ENCODE assay signal across 9 cellular contexts in genomic region chr14:64645220-64645891, GRCh38. TPM values are rescaled to one million over a fixed set of nuclear protein-coding genes. Genes with fewer than 3 reads are reported as not detected.
A peak's percentile ranks its signal among the peaks of the same experiment; 100 is the strongest.
DNase-seq lines count a peak whose midpoint lies in the region; ATAC-seq and TF ChIP-seq lines count a peak whose summit lies in the region.
"Had no signal": no experiment of that assay in that cellular context is flagged by ENCODE, and none has a peak within 500 bp of the region (broad histone marks: within the 10 kb centered on the region; RNA-seq: fewer than 3 reads in every experiment).

No MANE protein-coding gene starts in this region.

- in situ Hi-C loops in brain microvascular endothelial cell (cut with HindIII; ENCODE audit: low pct_ligation_motif_present, low sequenced_read_pairs): no loop called here
- in situ Hi-C loops in gastrocnemius medialis (cut with MboI; ENCODE audit: low sequenced_read_pairs in 4 of 4): loop anchor here in 2 of 4 donors (25.0 kb wide), 3 partner anchors 108 to 308 kb away; partner anchors contain the start of genes HSPA2 (in 1 of the 2) and PPP1R36 (in 1 of the 2)

- intact Hi-C loops in gastrocnemius medialis (cut with DNase I; ENCODE audit: low total_unique reads): no loop called here

- TF ChIP-seq CTCF in brain microvascular endothelial cell (IDR thresholded peaks at IDR 0.05; ENCODE audit: low read depth, low read length, missing control alignments): no peak
- no peak for TF ChIP-seq CTCF in gastrocnemius medialis (IDR thresholded peaks at IDR 0.05 in 4 of 5, conservative IDR thresholded peaks at IDR 0.05 in 1 of 5)

- H3K4me3 ChIP-seq in brain microvascular endothelial cell (ENCODE audit: low read depth, low read length) (no peak overlapping the region), iPS-18a (ENCODE audit: low read length) (peak overlapping the region; percentile 32), gastrocnemius medialis (peak overlapping the region in 1 of 4 donors; percentile 13)

- H3K36me3 ChIP-seq in brain microvascular endothelial cell (replicated peaks): no peaks in the 10 kb centered on the region
- H3K36me3 ChIP-seq in iPS-18a (ENCODE audit: control insufficient read depth, low read depth, low read length): no peaks in the 10 kb centered on the region
- H3K36me3 ChIP-seq in gastrocnemius medialis: no peaks in the 10 kb centered on the region

- ATAC-seq in gastrocnemius medialis (peak; percentile 30 to 37), HG03108 (IDR thresholded peaks at IDR 0.05; ENCODE audit: unreplicated experiment) (no peak)

- H3K9ac ChIP-seq in iPS-18a (ENCODE audit: low read length): peak overlapping the region; percentile 38

- peaks cover 4% of the 10 kb centered on the region for H3K9me3 ChIP-seq in iPS-18a (ENCODE audit: control insufficient read depth, low read depth, low read length)
- H3K9me3 ChIP-seq in gastrocnemius medialis: no peaks in the 10 kb centered on the region

- DNase-seq in H4 (ENCODE audit: low spot score): peak; percentile 21
- peak; percentile 94 for DNase-seq in brain microvascular endothelial cell
- DNase-seq in gastrocnemius medialis: no peak
- DNase-seq in activated naive CD4-positive, alpha-beta T cell treated with Interleukin-2 at 50 U/mL for 16 hours: no peak
- no peak for DNase-seq in D341Med (ENCODE audit: low spot score)
- no peak for DNase-seq in activated T-cell treated with anti-CD3 and anti-CD28 coated beads, Interleukin-2, amount 50 U/mL, for 1 hour
- DNase-seq: cortex of kidney had no signal

- H3K27me3 ChIP-seq in brain microvascular endothelial cell (replicated peaks) (no peaks in the 10 kb centered on the region), iPS-18a (ENCODE audit: control insufficient read depth, insufficient read depth, low read length) (no peaks in the 10 kb centered on the region), gastrocnemius medialis (no peaks in the 10 kb centered on the region)

- peak overlapping the region; percentile 98 for H3K27ac ChIP-seq in brain microvascular endothelial cell
- peak overlapping the region; percentile 50 for H3K27ac ChIP-seq in iPS-18a (ENCODE audit: low read length)
- peak overlapping the region; percentile 31 to 70 (median 66) for H3K27ac ChIP-seq in gastrocnemius medialis

- H3K4me1 ChIP-seq in iPS-18a (ENCODE audit: control insufficient read depth, low read depth, low read length) (peaks cover 26% of the 10 kb centered on the region), gastrocnemius medialis (peaks cover 0 to 3% of the 10 kb centered on the region in 2 donors)

- no peak for TF ChIP-seq POLR2A in gastrocnemius medialis (IDR thresholded peaks at IDR 0.05)

RNA-seq across cellular contexts. Expression of gene PLEKHG3, which starts 58.9 kb away (rescaled TPM):
- total RNA-seq in H4 (2014; rRNA removed; shearing (Covaris generic)): 4.6 and 8.9 TPM in 2 replicates
- 10 to 100 TPM in 3 of 4 donors, 1 to 10 TPM in 1; 8.8 to 18.8 (median 14.5) TPM for total RNA-seq in gastrocnemius medialis

Comparison
In these comparisons a context has a peak if more than half of its experiments do, and no peak if none do; other contexts are left out.
1. DNase-seq: peak in H4 (single experiment) and brain microvascular endothelial cell (single experiment); none in gastrocnemius medialis (0 of 2), activated naive CD4-positive, alpha-beta T cell treated with Interleukin-2 at 50 U/mL for 16 hours (single experiment), D341Med (single experiment) and activated T-cell treated with anti-CD3 and anti-CD28 coated beads, Interleukin-2, amount 50 U/mL, for 1 hour (single experiment).
2. Peak in every context shown above with its lines, with median percentiles within 50 percentile points of each other: H3K27ac ChIP-seq.